2 cellular contexts compared by ENCODE assay signal in the genomic region with DNA sequence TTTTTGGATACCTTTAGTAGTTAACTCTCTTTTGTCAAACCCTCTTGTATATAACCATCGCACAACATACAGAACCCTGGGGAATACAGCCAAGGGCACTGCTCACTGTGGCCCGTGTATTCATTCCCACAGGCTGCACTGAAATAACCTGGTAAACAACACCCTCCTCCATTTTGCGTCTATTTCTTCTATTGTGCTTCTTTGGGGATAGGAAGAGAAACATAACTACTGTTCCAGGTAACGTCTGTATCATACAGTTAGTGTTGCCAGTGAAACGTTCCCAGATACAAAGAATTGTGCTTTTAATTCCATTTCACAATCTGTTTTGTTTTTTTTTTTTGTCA.
TF ChIP-seq lines count a peak whose summit lies in the region.

No MANE protein-coding gene starts in this region.

TF ChIP-seq in A549, 52 proteins besides CTCF, POLR2A, EP300 and RAD21:
- 0 out of 2 replicates have a peak, but pooled peaks have one; percentile 16 for TF ChIP-seq FOSB (CRISPR knock-in tag; IDR thresholded peaks at IDR 0.05)
- TF ChIP-seq HOXB5 (CRISPR knock-in tag; IDR thresholded peaks at IDR 0.05), result peak; percentile 56
- TF ChIP-seq ZC3H11A (IDR thresholded peaks at IDR 0.05), result no peak

TF ChIP-seq in IMR-90, 13 proteins besides CTCF, POLR2A, EP300 and RAD21:
- peak; percentile 83 for TF ChIP-seq CEBPB (IDR thresholded peaks at IDR 0.05; ENCODE audit: low read depth, low read length)
- TF ChIP-seq, protein P1, sequence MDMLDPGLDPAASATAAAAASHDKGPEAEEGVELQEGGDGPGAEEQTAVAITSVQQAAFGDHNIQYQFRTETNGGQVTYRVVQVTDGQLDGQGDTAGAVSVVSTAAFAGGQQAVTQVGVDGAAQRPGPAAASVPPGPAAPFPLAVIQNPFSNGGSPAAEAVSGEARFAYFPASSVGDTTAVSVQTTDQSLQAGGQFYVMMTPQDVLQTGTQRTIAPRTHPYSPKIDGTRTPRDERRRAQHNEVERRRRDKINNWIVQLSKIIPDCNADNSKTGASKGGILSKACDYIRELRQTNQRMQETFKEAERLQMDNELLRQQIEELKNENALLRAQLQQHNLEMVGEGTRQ (IDR thresholded peaks at IDR 0.05; ENCODE audit: low read depth, low read length), result no peak
